ENCODE assay signal across 21 cellular contexts in genomic region chrX:97628807-97629596, GRCh38.
A peak's percentile ranks its signal among the peaks of the same experiment; 100 is the strongest.
DNase-seq lines count a peak whose midpoint lies in the region; ATAC-seq and TF ChIP-seq lines count a peak whose summit lies in the region.
"Had no signal": no experiment of that assay in that cellular context is flagged by ENCODE, and none has a peak within 500 bp of the region (broad histone marks: within the 10 kb centered on the region; RNA-seq: fewer than 3 reads in every experiment).

No MANE protein-coding gene starts in this region.

- H3K27me3 Mint-ChIP-seq in T-cell, result peaks cover 2 to 17% of the 10 kb centered on the region in 2 donors
- H3K27me3 Mint-ChIP-seq: CD4-positive, CD25-positive, alpha-beta regulatory T cell had no signal

- TF ChIP-seq CTCF in hepatocyte (IDR thresholded peaks at IDR 0.05; ENCODE audit: poor library complexity), result no peak

- H2AFZ ChIP-seq in hepatocyte, result no peak overlapping the region

- H4K20me1 ChIP-seq in hepatocyte (ENCODE audit: insufficient read depth, poor library complexity, severe bottlenecking), result no peaks in the 10 kb centered on the region

- intact Hi-C loops in right cardiac atrium (cut with DNase I), result no loop called here

- no peak overlapping the region for H3K4me3 ChIP-seq in hepatocyte
- no peak overlapping the region for H3K4me3 ChIP-seq in right cardiac atrium (ENCODE audit: low read length)
- H3K4me3 ChIP-seq: GM12878 had no signal

- POLR2A ChIA-PET in T-cell (lab: Charles Lee), result no interaction called here

- CTCF ChIA-PET in T-cell (lab: Charles Lee), result no interaction called here

- H3K27ac ChIP-seq in hepatocyte (peak overlapping the region; percentile 8), right cardiac atrium (ENCODE audit: low read length) (no peak overlapping the region)
- H3K27ac ChIP-seq: KMS-11 had no signal

- 66% methylated on average over 6 of the region's 6 CpGs for WGBS in hepatocyte (ENCODE audit: low lambda C conversion rate, missing lambda C conversion rate)
- WGBS in right cardiac atrium, result 87% methylated on average over 6 of the region's 6 CpGs

- H3K9me3 ChIP-seq in hepatocyte (ENCODE audit: low read depth), result no peaks in the 10 kb centered on the region
- H3K9me3 ChIP-seq in right cardiac atrium (ENCODE audit: control insufficient read depth, low read length), result no peaks in the 10 kb centered on the region
- H3K9me3 ChIP-seq: BE2C had no signal

- no peak overlapping the region for H3K4me3 Mint-ChIP-seq in T-cell
- H3K4me3 Mint-ChIP-seq: CD4-positive, CD25-positive, alpha-beta regulatory T cell; T-helper 1 cell treated with Interleukin-12 subunit alpha and Interleukin-12 subunit beta and Interleukin-4 antibody, amounts not matched to agents 30 μg/mL and 1 μg/mL, for 36 hours had no signal

- no peaks in the 10 kb centered on the region for H3K36me3 ChIP-seq in hepatocyte (replicated peaks; ENCODE audit: insufficient read depth, low read depth)
- H3K36me3 ChIP-seq: BE2C had no signal

- H3K4me1 ChIP-seq in hepatocyte (ENCODE audit: insufficient read depth) (no peaks in the 10 kb centered on the region), right cardiac atrium (ENCODE audit: control insufficient read depth, insufficient read depth, low read length) (no peaks in the 10 kb centered on the region)
- H3K4me1 ChIP-seq: BE2C had no signal

- H3K27me3 ChIP-seq in hepatocyte (no peaks in the 10 kb centered on the region), right cardiac atrium (ENCODE audit: control insufficient read depth, insufficient read depth) (no peaks in the 10 kb centered on the region)
- H3K27me3 ChIP-seq: BE2C had no signal

- H3K4me2 ChIP-seq in hepatocyte, result peak overlapping the region; percentile 13
- H3K4me2 ChIP-seq: KMS-11 had no signal

- no peaks in the 10 kb centered on the region for H3K9me3 Mint-ChIP-seq in T-cell
- H3K9me3 Mint-ChIP-seq: T-helper 1 cell treated with Interleukin-12 subunit alpha and Interleukin-12 subunit beta and Interleukin-4 antibody, amounts not matched to agents 30 μg/mL and 1 μg/mL, for 36 hours had no signal

- no peak overlapping the region for H3K27ac Mint-ChIP-seq in T-cell
- H3K27ac Mint-ChIP-seq: T-helper 1 cell treated with Interleukin-12 subunit alpha and Interleukin-12 subunit beta and Interleukin-4 antibody, amounts not matched to agents 30 μg/mL and 1 μg/mL, for 36 hours had no signal

- no peaks in the 10 kb centered on the region for H3K79me2 ChIP-seq in hepatocyte

- H3K36me3 Mint-ChIP-seq in T-cell, result no peaks in the 10 kb centered on the region
- H3K36me3 Mint-ChIP-seq: CD4-positive, CD25-positive, alpha-beta regulatory T cell had no signal

- H3K9me2 ChIP-seq in hepatocyte (replicated peaks; ENCODE audit: insufficient read depth), result no peaks in the 10 kb centered on the region

- ATAC-seq in right cardiac atrium (no peak), T-cell (replicated peaks in 1 of 4) (no peak)
- ATAC-seq: GM12878 had no signal

- no peaks in the 10 kb centered on the region for H3K4me1 Mint-ChIP-seq in T-cell
- H3K4me1 Mint-ChIP-seq: CD4-positive, CD25-positive, alpha-beta regulatory T cell had no signal

- DNase-seq in NCI-H2107 treated with DMSO at 0.1 percent for 48 hours (lab: John Stamatoyannopoulos, UW; ENCODE audit: unreplicated experiment), result peak; percentile 3
- DNase-seq in NCI-H2107 (lab: John Stamatoyannopoulos, UW), result no peak
- peak; percentile 15 for DNase-seq in NCI-H748 treated with DMSO at 0.1 percent for 48 hours (lab: John Stamatoyannopoulos, UW)
- peak; percentile 22 for DNase-seq in hepatocyte (ENCODE audit: low spot score)
- peak; percentile 1 for DNase-seq in renal cortical epithelial cell (ENCODE audit: low read depth)
- DNase-seq in right cardiac atrium, result no peak
- no peak for DNase-seq in NCI-H187 treated with DMSO at 0.1 percent for 48 hours (lab: John Stamatoyannopoulos, UW)
- DNase-seq in T-cell, result no peak
- DNase-seq: 8988T; BE2C; CD4-positive, CD25-positive, alpha-beta regulatory T cell; COR-L47; GF-D8; NCI-H2081 treated with DMSO at 0.1 percent for 48 hours; NCI-H226; NCI-H524 treated with DMSO at 0.1 percent for 48 hours; RPMI8226; SHP77 treated with DMSO at 0.1 percent for 48 hours had no signal

Comparison
In these comparisons a context has a peak if more than half of its experiments do, and no peak if none do; other contexts are left out.
1. DNase-seq: peak in NCI-H2107 treated with DMSO at 0.1 percent for 48 hours (single experiment), NCI-H748 treated with DMSO at 0.1 percent for 48 hours (single experiment), hepatocyte (single experiment) and renal cortical epithelial cell (single experiment); none in NCI-H2107 (single experiment), right cardiac atrium (0 of 3), NCI-H187 treated with DMSO at 0.1 percent for 48 hours (single experiment) and T-cell (0 of 34).